Comparison of ENCODE assay signal across 8 cellular contexts in the genomic region with DNA sequence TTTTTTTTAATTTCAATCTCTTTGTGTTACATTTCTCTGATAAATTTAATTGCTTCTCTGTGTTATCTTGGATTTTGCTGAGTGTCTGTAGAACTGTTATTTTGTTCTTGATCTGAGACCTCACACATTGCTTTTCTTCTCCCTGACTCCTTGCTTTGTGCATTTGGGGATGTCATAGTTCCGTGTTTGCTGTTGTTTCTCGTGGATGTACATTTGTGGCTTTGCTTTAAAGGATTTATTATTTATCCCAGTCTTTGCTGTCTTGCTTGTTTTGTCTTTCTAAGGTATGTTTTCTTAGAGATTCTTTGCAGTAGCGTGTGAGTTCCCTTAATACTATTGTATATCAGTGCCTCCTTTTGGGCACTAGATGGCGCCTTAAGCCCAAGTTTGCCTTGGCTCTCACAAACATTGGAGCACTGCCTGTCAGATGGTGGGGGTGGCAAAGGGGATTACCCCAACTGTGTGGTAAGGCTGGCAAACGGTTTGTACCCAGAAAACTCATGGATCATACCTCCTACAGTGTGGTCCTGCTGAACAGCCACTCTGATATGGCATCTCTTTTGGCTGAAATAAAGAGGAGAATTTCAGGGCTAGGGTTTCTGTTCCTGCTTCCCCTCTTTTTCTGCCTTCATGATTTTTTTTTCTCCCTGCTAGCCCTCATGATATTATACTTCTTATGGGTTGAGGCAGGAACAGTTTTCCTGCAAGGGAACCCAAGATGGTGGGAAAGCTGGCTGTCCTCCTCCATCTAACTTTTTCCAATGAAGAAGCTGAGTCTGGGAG.
DNase-seq lines count a peak whose midpoint lies in the region; ATAC-seq, FAIRE-seq and TF ChIP-seq lines count a peak whose summit lies in the region.

No MANE protein-coding gene starts in this region.

- TF ChIP-seq POLR2A in endothelial cell of umbilical vein (IDR thresholded peaks at IDR 0.05; ENCODE audit: low read depth, low read length) = no peak

- no peaks in the 10 kb centered on the region for H3K79me2 ChIP-seq in endothelial cell of umbilical vein (ENCODE audit: control insufficient read depth, insufficient read depth, low read length)

- no peak overlapping the region for H3K4me2 ChIP-seq in endothelial cell of umbilical vein (ENCODE audit: insufficient read depth, low read length)

- H3K4me1 ChIP-seq in Caco-2 (0 out of 2 replicates have a peak, but pooled peaks cover 11% of the 10 kb centered on the region), endothelial cell of umbilical vein (ENCODE audit: control insufficient read depth, extremely low read depth, insufficient read depth, low read length) (no peaks in the 10 kb centered on the region)

- no peak overlapping the region for H3K27ac Mint-ChIP-seq in Caco-2 (ENCODE audit: unreplicated experiment)

- H2AFZ ChIP-seq in endothelial cell of umbilical vein (ENCODE audit: low read depth, low read length) = no peak overlapping the region

- H3K4me3 ChIP-seq in Caco-2 (ENCODE audit: low read depth, low read length) (no peak overlapping the region), endothelial cell of umbilical vein (replicated peaks in 1 of 3; ENCODE audit: insufficient read depth in 1 of 3, low read depth in 1 of 3, low read length in 3 of 3) (no peak overlapping the region)

- BruUV-seq in Caco-2 (replicated peaks; lab: Mats Ljungman, UMichigan) (no TSS peak), endothelial cell of umbilical vein (replicated peaks; lab: Mats Ljungman, UMichigan) (no TSS peak)

- intact Hi-C loops in Caco-2 (cut with micrococcal nuclease; ENCODE audit: unreplicated experiment) = loop anchor here (1.0 to 10.0 kb wide), 8 partner anchors 29 to 672 kb away; no protein-coding TSS in a partner anchor
- intact Hi-C loops in endothelial cell of umbilical vein (cut with micrococcal nuclease) = loop anchor here (1.0 to 10.0 kb wide), 8 partner anchors 29 to 1153 kb away; no protein-coding TSS in a partner anchor

- CTCF ChIA-PET in Caco-2 (lab: Charles Lee) = interaction anchor here (0.6 kb wide), 1 partner anchor 362 kb away, joined by 3 read pairs; no protein-coding TSS in a partner anchor
- CTCF ChIA-PET in endothelial cell of umbilical vein (lab: Charles Lee) = interaction anchor here (0.6 to 3.9 kb wide), 39 partner anchors 7 to 1450 kb away, joined by 3 to 39 read pairs (median 4); a partner anchor contains a TSS

- no peaks in the 10 kb centered on the region for H4K20me1 ChIP-seq in endothelial cell of umbilical vein (replicated peaks; ENCODE audit: control insufficient read depth, extremely low read depth, insufficient read depth, low read length)

- FAIRE-seq in endothelial cell of umbilical vein (lab: Jason Lieb, UNC) = no peak

- H3K36me3 ChIP-seq in Caco-2 (ENCODE audit: control insufficient read depth, insufficient read depth, low read length) (no peaks in the 10 kb centered on the region), endothelial cell of umbilical vein (ENCODE audit: control insufficient read depth in 2 of 2, extremely low read depth in 1 of 2, insufficient read depth in 2 of 2, low read length in 2 of 2) (peaks cover 0 to 2% of the 10 kb centered on the region in 2 experiments)

- H3K4me3 Mint-ChIP-seq in Caco-2 (ENCODE audit: unreplicated experiment) = no peak overlapping the region

- H3K27me3 ChIP-seq in Caco-2 (replicated peaks; ENCODE audit: control insufficient read depth, insufficient read depth, low read length) (no peaks in the 10 kb centered on the region), endothelial cell of umbilical vein (ENCODE audit: control insufficient read depth in 2 of 2, insufficient read depth in 2 of 2, low read length in 2 of 2) (no peaks in the 10 kb centered on the region)

- H3K9me1 ChIP-seq in endothelial cell of umbilical vein (replicated peaks; ENCODE audit: control insufficient read depth, extremely low read depth, insufficient read depth, low read length) = no peaks in the 10 kb centered on the region

- dilution Hi-C loops in endothelial cell of umbilical vein (cut with MboI; ENCODE audit: extremely low pct_ligation_motif_present, low sequenced_read_pairs) = no loop called here

- DNase-seq in Caco-2 (peak; percentile 59 to 65), NCI-H774 (lab: John Stamatoyannopoulos, UW) (peak; percentile 0), endothelial cell of umbilical vein (ENCODE audit: low read depth, low spot score) (peak; percentile 76), mucosa of gallbladder (ENCODE audit: low spot score) (peak; percentile 62)
- DNase-seq in activated CD8-positive, alpha-beta memory T cell treated with anti-CD3 and anti-CD28 coated beads for 4 hours (ENCODE audit: low read depth in 2 of 2) = peak; percentile 19 to 52
- peak; percentile 48 to 71 for DNase-seq in stimulated activated CD8-positive, alpha-beta memory T cell treated with anti-CD3 and anti-CD28 coated beads, Interleukin-7, amount 100 ng/mL, for 4 hours (ENCODE audit: low read depth in 2 of 2)

- no peaks in the 10 kb centered on the region for H3K9me3 Mint-ChIP-seq in Caco-2 (ENCODE audit: unreplicated experiment)

- peak; percentile 73 to 77 for TF ChIP-seq CTCF in Caco-2 (IDR thresholded peaks at IDR 0.05; ENCODE audit: insufficient read depth in 1 of 2, low read depth in 1 of 2, low read length in 1 of 2, severe bottlenecking in 1 of 2, unreplicated experiment in 1 of 2)
- peak; percentile 71 to 75 for TF ChIP-seq CTCF in endothelial cell of umbilical vein (IDR thresholded peaks at IDR 0.05; ENCODE audit: extremely low read depth in 1 of 2, insufficient read depth in 1 of 2, low read depth in 1 of 2, low read length in 2 of 2)

- H3K27ac ChIP-seq in endothelial cell of umbilical vein (ENCODE audit: insufficient read depth, low read depth, low read length) = no peak overlapping the region

- H3K36me3 Mint-ChIP-seq in Caco-2 (ENCODE audit: insufficient read depth, unreplicated experiment) = no peaks in the 10 kb centered on the region

- no peak overlapping the region for H3K9ac ChIP-seq in endothelial cell of umbilical vein (replicated peaks; ENCODE audit: extremely low read depth, insufficient read depth, low read length)

- ATAC-seq in GM19455 (IDR thresholded peaks at IDR 0.05; ENCODE audit: unreplicated experiment) = peak; percentile 98
- peak; percentile 96 for ATAC-seq in HG03521 (IDR thresholded peaks at IDR 0.05; ENCODE audit: unreplicated experiment)

- H3K9me3 ChIP-seq in Caco-2 (no peaks in the 10 kb centered on the region), endothelial cell of umbilical vein (replicated peaks; ENCODE audit: control insufficient read depth, insufficient read depth, low read length) (no peaks in the 10 kb centered on the region)

- peaks cover 15% of the 10 kb centered on the region for H3K4me1 Mint-ChIP-seq in Caco-2 (ENCODE audit: low read depth, unreplicated experiment)

- POLR2A ChIA-PET in Caco-2 (lab: Charles Lee) (interaction anchor here (0.6 kb wide), 1 partner anchor 237 kb away, joined by 6 read pairs; no protein-coding TSS in a partner anchor), endothelial cell of umbilical vein (lab: Charles Lee) (no interaction called here)

- no peaks in the 10 kb centered on the region for H3K27me3 Mint-ChIP-seq in Caco-2 (ENCODE audit: insufficient read depth, unreplicated experiment)

TF ChIP-seq in endothelial cell of umbilical vein, 7 proteins besides CTCF, POLR2A, EP300 and RAD21:
- TF ChIP-seq MYC (IDR thresholded peaks at IDR 0.05; ENCODE audit: low read depth, low read length) = no peak
- TF ChIP-seq FOS (IDR thresholded peaks at IDR 0.05; ENCODE audit: borderline replicate concordance, insufficient read depth, low read length) = no peak
- TF ChIP-seq EZH2 (IDR thresholded peaks at IDR 0.05; ENCODE audit: borderline replicate concordance, low read depth, low read length, severe bottlenecking) = no peak
- no peak for TF ChIP-seq POLR2AphosphoS5 (IDR thresholded peaks at IDR 0.05; ENCODE audit: insufficient read depth, low read depth, low read length)
- TF ChIP-seq JUN (IDR thresholded peaks at IDR 0.05; ENCODE audit: borderline replicate concordance, insufficient read depth, insufficient read length, low read depth) = no peak
- TF ChIP-seq, protein P1, sequence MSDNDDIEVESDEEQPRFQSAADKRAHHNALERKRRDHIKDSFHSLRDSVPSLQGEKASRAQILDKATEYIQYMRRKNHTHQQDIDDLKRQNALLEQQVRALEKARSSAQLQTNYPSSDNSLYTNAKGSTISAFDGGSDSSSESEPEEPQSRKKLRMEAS (IDR thresholded peaks at IDR 0.05; ENCODE audit: insufficient read depth, insufficient read length) = no peak
- TF ChIP-seq GATA2 (IDR thresholded peaks at IDR 0.05; ENCODE audit: insufficient read depth, insufficient read length, low read depth, low read length) = no peak

Comparison
In these comparisons a context has a peak if more than half of its experiments do, and no peak if none do; other contexts are left out.
1. DNase-seq: peak in every context shown above with its lines; median percentile 76 in endothelial cell of umbilical vein; 62 in Caco-2; 62 in mucosa of gallbladder; 60 in stimulated activated CD8-positive, alpha-beta memory T cell treated with anti-CD3 and anti-CD28 coated beads, Interleukin-7, amount 100 ng/mL, for 4 hours; 36 in activated CD8-positive, alpha-beta memory T cell treated with anti-CD3 and anti-CD28 coated beads for 4 hours; 0 in NCI-H774.